Comparison of ENCODE assay signal across 5 cellular contexts in the genomic region with DNA sequence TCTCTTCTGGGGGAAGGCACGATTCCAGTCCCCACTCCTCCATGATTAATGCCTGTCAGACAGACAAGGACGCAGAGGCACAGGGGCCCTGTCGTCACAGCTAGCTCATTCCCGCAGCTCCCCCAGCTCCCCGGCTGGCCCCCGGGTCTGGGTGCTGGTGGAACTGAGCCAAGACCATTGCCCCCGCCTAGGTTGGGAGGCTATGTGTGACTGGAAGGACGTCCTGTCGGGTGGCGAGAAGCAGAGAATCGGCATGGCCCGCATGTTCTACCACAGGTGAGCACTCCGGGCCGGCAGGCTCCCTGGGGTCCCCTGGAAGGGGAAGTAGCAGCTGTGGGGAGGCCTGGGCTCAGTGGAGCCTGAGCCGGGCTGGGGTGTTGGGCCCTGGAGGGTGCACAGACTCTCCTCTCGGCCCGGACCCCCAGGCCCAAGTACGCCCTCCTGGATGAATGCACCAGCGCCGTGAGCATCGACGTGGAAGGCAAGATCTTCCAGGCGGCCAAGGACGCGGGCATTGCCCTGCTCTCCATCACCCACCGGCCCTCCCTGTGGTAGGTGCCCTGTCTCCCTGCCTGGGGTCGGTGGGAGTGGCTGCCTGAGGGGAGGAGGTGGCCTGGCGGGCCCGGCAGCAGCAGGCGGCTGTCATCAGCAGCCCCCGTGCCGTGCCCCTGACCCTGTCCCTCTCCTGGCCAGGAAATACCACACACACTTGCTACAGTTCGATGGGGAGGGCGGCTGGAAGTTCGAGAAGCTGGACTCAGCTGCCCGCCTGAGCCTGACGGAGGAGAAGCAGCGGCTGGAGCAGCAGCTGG. TPM values are rescaled to one million over a fixed set of nuclear protein-coding genes. Genes with fewer than 3 reads are reported as not detected.
"Had no signal": no experiment of that assay in that cellular context is flagged by ENCODE, and none has a peak within 500 bp of the region (broad histone marks: within the 10 kb centered on the region; RNA-seq: fewer than 3 reads in every experiment).

No MANE protein-coding gene starts in this region.

RNA-seq across cellular contexts. Expression of a gene that starts 37.8 kb away (rescaled TPM):
- total RNA-seq: activated CD8-positive, alpha-beta T cell treated with anti-CD3 and anti-CD28 coated beads, Interleukin-2, amount 10 ng/mL, durations not matched to agents 7 days and 5 days; activated T-helper 1 cell treated with anti-CD3 and anti-CD28 coated beads, Interleukin-12 subunit alpha, Interleukin-12 subunit beta, Interleukin-2, Interleukin-4 antibody, amounts not matched to agents 30 ng/mL and 10 ng/mL and 1 ng/mL, durations not matched to agents 14 hours and 24 hours and 36 hours; left lobe of liver; natural killer cell treated with Interleukin-12 subunit alpha and Interleukin-12 subunit beta and Interleukin-15 and Interleukin-18, amount 100 ng/mL, for 72 hours; SJSA1 had no signal
